21 cellular contexts compared by ENCODE assay signal in genomic region chr5:10734050-10734709, GRCh38. TPM values are rescaled to one million over a fixed set of nuclear protein-coding genes. Genes with fewer than 3 reads are reported as not detected.
DNase-seq lines count a peak whose midpoint lies in the region; TF ChIP-seq lines count a peak whose summit lies in the region.
"Had no signal": no experiment of that assay in that cellular context is flagged by ENCODE, and none has a peak within 500 bp of the region (broad histone marks: within the 10 kb centered on the region; RNA-seq: fewer than 3 reads in every experiment).

No MANE protein-coding gene starts in this region.

- no peaks in the 10 kb centered on the region for H3K9me3 Mint-ChIP-seq in activated T-cell treated with anti-CD3 and anti-CD28 coated beads, Interleukin-2, amount 50 U/mL, for 24 hours
- H3K9me3 Mint-ChIP-seq: activated B cell treated with CpG ODN at 0.5 μM for 24 hours; activated CD4-positive, alpha-beta memory T cell treated with anti-CD3 and anti-CD28 coated beads, Interleukin-2, amount 10 ng/mL, durations not matched to agents 7 days and 5 days; activated naive CD8-positive, alpha-beta T cell treated with anti-CD3 and anti-CD28 coated beads, Interleukin-2, amount 10 ng/mL, durations not matched to agents 7 days and 5 days had no signal

- H3K36me3 ChIP-seq in mesodermal cell (ENCODE audit: control insufficient read depth, insufficient read depth, low read length), result peaks cover 55% of the 10 kb centered on the region
- peaks cover 0 to 23% (median 16%) of the 10 kb centered on the region in 4 donors for H3K36me3 ChIP-seq in stomach
- H3K36me3 ChIP-seq: neural progenitor cell, thoracic aorta had no signal

- intact Hi-C loops in stomach (cut with DNase I; ENCODE audit: low total_unique reads), result no loop called here

- DNase-seq in NCI-H82 (lab: John Stamatoyannopoulos, UW) (peak; percentile 9), NCI-H82 treated with DMSO at 0.1 percent for 48 hours (lab: John Stamatoyannopoulos, UW; ENCODE audit: unreplicated experiment) (no peak), cerebellar cortex (ENCODE audit: low spot score) (peak; percentile 96), stomach (no peak), epidermal melanocyte (ENCODE audit: insufficient read length, low spot score) (no peak), NCI-H1436 treated with DMSO at 0.1 percent for 48 hours (lab: John Stamatoyannopoulos, UW) (no peak)
- no peak for DNase-seq in activated T-cell treated with anti-CD3 and anti-CD28 coated beads, Interleukin-2, amount 50 U/mL, for 24 hours
- DNase-seq: activated B cell treated with CpG ODN at 0.5 μM for 24 hours; activated CD4-positive, alpha-beta memory T cell treated with anti-CD3 and anti-CD28 coated beads, Interleukin-2, amount 10 ng/mL, durations not matched to agents 7 days and 5 days; activated naive CD8-positive, alpha-beta T cell treated with anti-CD3 and anti-CD28 coated beads, Interleukin-2, amount 10 ng/mL, durations not matched to agents 7 days and 5 days; activated T-cell treated with anti-CD3 and anti-CD28 coated beads, Interleukin-2, amount 50 U/mL, for 48 hours; mammary epithelial cell; MM.1S; NCI-H187; retina; Right ventricle myocardium superior; T-helper 1 cell had no signal

- no peak for TF ChIP-seq POLR2A in stomach (IDR thresholded peaks at IDR 0.05)

- no peak for TF ChIP-seq CTCF in stomach (IDR thresholded peaks at IDR 0.05)

- peak overlapping the region; percentile 11 for H3K27ac ChIP-seq in mesodermal cell (ENCODE audit: low read depth, low read length, severe bottlenecking)
- H3K27ac ChIP-seq in stomach, result peak overlapping the region in 3 of 5 donors; percentile 10 to 18 (median 18)
- H3K27ac ChIP-seq: BLaER1 treated with 17β-estradiol and CSF1 and Interleukin-3, amounts not matched to agents 10 nM and 100 nM; neural progenitor cell; thoracic aorta had no signal

- no peak overlapping the region for H3K4me3 Mint-ChIP-seq in activated T-cell treated with anti-CD3 and anti-CD28 coated beads, Interleukin-2, amount 50 U/mL, for 24 hours
- H3K4me3 Mint-ChIP-seq: activated B cell treated with CpG ODN at 0.5 μM for 24 hours; activated CD4-positive, alpha-beta memory T cell treated with anti-CD3 and anti-CD28 coated beads, Interleukin-2, amount 10 ng/mL, durations not matched to agents 7 days and 5 days; activated naive CD8-positive, alpha-beta T cell treated with anti-CD3 and anti-CD28 coated beads, Interleukin-2, amount 10 ng/mL, durations not matched to agents 7 days and 5 days; neural progenitor cell had no signal

- TF ChIP-seq EP300 in stomach (IDR thresholded peaks at IDR 0.05), result no peak

- no peaks in the 10 kb centered on the region for H3K27me3 Mint-ChIP-seq in activated T-cell treated with anti-CD3 and anti-CD28 coated beads, Interleukin-2, amount 50 U/mL, for 24 hours
- H3K27me3 Mint-ChIP-seq: activated B cell treated with CpG ODN at 0.5 μM for 24 hours; activated CD4-positive, alpha-beta memory T cell treated with anti-CD3 and anti-CD28 coated beads, Interleukin-2, amount 10 ng/mL, durations not matched to agents 7 days and 5 days; activated naive CD8-positive, alpha-beta T cell treated with anti-CD3 and anti-CD28 coated beads, Interleukin-2, amount 10 ng/mL, durations not matched to agents 7 days and 5 days had no signal

- H3K27ac Mint-ChIP-seq in activated T-cell treated with anti-CD3 and anti-CD28 coated beads, Interleukin-2, amount 50 U/mL, for 24 hours, result no peak overlapping the region
- H3K27ac Mint-ChIP-seq: activated CD4-positive, alpha-beta memory T cell treated with anti-CD3 and anti-CD28 coated beads, Interleukin-2, amount 10 ng/mL, durations not matched to agents 7 days and 5 days; activated naive CD8-positive, alpha-beta T cell treated with anti-CD3 and anti-CD28 coated beads, Interleukin-2, amount 10 ng/mL, durations not matched to agents 7 days and 5 days; neural progenitor cell had no signal

- peaks cover 5% of the 10 kb centered on the region for H3K4me1 ChIP-seq in mesodermal cell (ENCODE audit: control insufficient read depth, insufficient read depth, low read length, poor library complexity, severe bottlenecking)
- peaks cover 38 to 80% (median 49%) of the 10 kb centered on the region in 4 donors for H3K4me1 ChIP-seq in stomach
- H3K4me1 ChIP-seq: neural progenitor cell had no signal

- H3K36me3 Mint-ChIP-seq in activated T-cell treated with anti-CD3 and anti-CD28 coated beads, Interleukin-2, amount 50 U/mL, for 24 hours (ENCODE audit: low read depth), result peaks cover 64% of the 10 kb centered on the region

- no peaks in the 10 kb centered on the region for H3K27me3 ChIP-seq in stomach
- H3K27me3 ChIP-seq: BLaER1 treated with 17β-estradiol and CSF1 and Interleukin-3, amounts not matched to agents 10 nM and 100 nM; neural progenitor cell had no signal

- peaks cover 7% of the 10 kb centered on the region for H3K4me1 Mint-ChIP-seq in activated T-cell treated with anti-CD3 and anti-CD28 coated beads, Interleukin-2, amount 50 U/mL, for 24 hours (ENCODE audit: low read depth)
- H3K4me1 Mint-ChIP-seq: activated CD4-positive, alpha-beta memory T cell treated with anti-CD3 and anti-CD28 coated beads, Interleukin-2, amount 10 ng/mL, durations not matched to agents 7 days and 5 days; neural progenitor cell had no signal

- H3K9me3 ChIP-seq in mesodermal cell (ENCODE audit: control insufficient read depth, low read length) (peaks cover under 1% of the 10 kb centered on the region), stomach (no peaks in the 10 kb centered on the region)
- H3K9me3 ChIP-seq: thoracic aorta had no signal

- 90 to 98% methylated on average over 6 to 7 of the region's 11 CpGs for WGBS in mesodermal cell (ENCODE audit: insufficient coverage in 2 of 2), 2 experiments
- 57 to 72% (median 63%) methylated on average over 11 of the region's 11 CpGs for WGBS in stomach, 5 donors

- no peak overlapping the region for H3K4me3 ChIP-seq in mesodermal cell (ENCODE audit: extremely low read depth, insufficient read depth, low read length, poor library complexity, severe bottlenecking)
- H3K4me3 ChIP-seq in stomach, result no peak overlapping the region
- H3K4me3 ChIP-seq: BLaER1 treated with 17β-estradiol and CSF1 and Interleukin-3, amounts not matched to agents 10 nM and 100 nM; neural progenitor cell; thoracic aorta had no signal

RNA-seq across cellular contexts. Expression of gene DAP, which starts 26.9 kb away (rescaled TPM):
- 133 TPM for polyA plus RNA-seq in mesodermal cell (2013, experiment 1 of 2)
- 122 TPM for polyA plus RNA-seq in mesodermal cell (2013, experiment 2 of 2)
- total RNA-seq in stomach, result 100 to 1,000 TPM in 2 of 5 donors, 10 to 100 TPM in 2, 1 to 10 TPM in 1; 9.3 to 184 (median 66.9) TPM
- 100 to 1,000 TPM in 2 of 3 donors, 10 to 100 TPM in 1; 52.6 to 161 (median 150) TPM for polyA plus RNA-seq in stomach

Comparison
In these comparisons a context has a peak if more than half of its experiments do, and no peak if none do; other contexts are left out.
1. DNase-seq: peak in NCI-H82 (single experiment) and cerebellar cortex (single experiment); none in NCI-H82 treated with DMSO at 0.1 percent for 48 hours (single experiment), stomach (single experiment), epidermal melanocyte (single experiment), activated T-cell treated with anti-CD3 and anti-CD28 coated beads, Interleukin-2, amount 50 U/mL, for 24 hours (single experiment) and NCI-H1436 treated with DMSO at 0.1 percent for 48 hours (single experiment).